ENCODE assay signal across 24 cellular contexts in the genomic region with DNA sequence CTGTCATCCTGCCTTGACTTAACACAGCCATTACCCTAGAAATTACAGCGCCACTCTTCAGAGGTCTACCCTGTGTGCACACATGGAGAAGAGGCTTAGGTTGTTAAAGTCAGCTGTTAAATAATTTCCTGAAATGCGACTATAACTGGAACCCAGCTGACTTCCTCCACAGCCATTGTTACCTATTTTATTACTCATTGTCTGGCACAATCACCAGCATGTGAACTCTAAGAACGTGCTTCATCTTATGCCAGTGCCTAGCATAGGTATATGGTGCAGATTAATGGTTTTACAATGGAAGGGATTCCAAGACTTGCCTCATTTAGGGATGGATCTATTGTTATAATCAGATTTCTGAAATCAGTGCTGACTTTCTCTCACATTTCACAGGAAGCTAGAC. TPM values are rescaled to one million over a fixed set of nuclear protein-coding genes. Genes with fewer than 3 reads are reported as not detected.
DNase-seq lines count a peak whose midpoint lies in the region; ATAC-seq and TF ChIP-seq lines count a peak whose summit lies in the region.
"Had no signal": no experiment of that assay in that cellular context is flagged by ENCODE, and none has a peak within 500 bp of the region (broad histone marks: within the 10 kb centered on the region; RNA-seq: fewer than 3 reads in every experiment).

No MANE protein-coding gene starts in this region.

- DNase-seq in NOMO-1 treated with DMSO at 0.1 percent for 48 hours (lab: John Stamatoyannopoulos, UW; ENCODE audit: unreplicated experiment) (peak; percentile 40), NOMO-1 treated with dmso at 0.1 percent for 144 hours (lab: John Stamatoyannopoulos, UW; ENCODE audit: unreplicated experiment) (no peak), dermis blood vessel endothelial cell (peak; percentile 83), NCI-H2107 (lab: John Stamatoyannopoulos, UW) (no peak), left lobe of liver (ENCODE audit: low spot score) (no peak)
- DNase-seq in stimulated activated effector memory CD8-positive, alpha-beta T cell treated with anti-CD3 and anti-CD28 coated beads, Interleukin-12 subunit alpha, Interleukin-12 subunit beta, amount 100 ng/mL, for 72 hours (ENCODE audit: low spot score in 2 of 2): no peak
- DNase-seq: CD4-positive, alpha-beta T cell; IMR-90; MV-4-11; NCI-H1105; NCI-H146; NCI-H2029 treated with DMSO at 0.1 percent for 48 hours; NCI-H2227 treated with DMSO at 0.1 percent for 48 hours; NCI-H510A; NCI-H69; OCI-M1; Peyer's patch; SHP77 treated with DMSO at 0.1 percent for 48 hours had no signal

- 44 to 79% methylated on average over 2 to 3 of the region's 3 CpGs for WGBS in gastroesophageal sphincter (ENCODE audit: low coverage in 1 of 2), 2 donors

- H3K27ac ChIP-seq in gastroesophageal sphincter: no peak overlapping the region
- H3K27ac ChIP-seq: KMS-11, Peyer's patch had no signal

- H3K4me1 ChIP-seq in gastroesophageal sphincter: no peaks in the 10 kb centered on the region
- H3K4me1 ChIP-seq: Peyer's patch had no signal

- no peak overlapping the region for H3K4me3 ChIP-seq in gastroesophageal sphincter
- H3K4me3 ChIP-seq: Peyer's patch had no signal

- no peaks in the 10 kb centered on the region for H3K36me3 ChIP-seq in gastroesophageal sphincter
- H3K36me3 ChIP-seq: Peyer's patch had no signal

- ATAC-seq in gastroesophageal sphincter (peak; percentile 43), GM19023 (IDR thresholded peaks at IDR 0.05; ENCODE audit: unreplicated experiment) (no peak), left lobe of liver (no peak)
- ATAC-seq in stimulated activated effector memory CD8-positive, alpha-beta T cell treated with anti-CD3 and anti-CD28 coated beads, Interleukin-12 subunit alpha, Interleukin-12 subunit beta, amount 100 ng/mL, for 72 hours: peak; percentile 58
- ATAC-seq: HCT116 had no signal

- H3K9me3 ChIP-seq in gastroesophageal sphincter: no peaks in the 10 kb centered on the region
- H3K9me3 ChIP-seq: Peyer's patch had no signal

- no peak for TF ChIP-seq CTCF in gastroesophageal sphincter (IDR thresholded peaks at IDR 0.05)

- peak overlapping the region; percentile 14 for H3K27ac Mint-ChIP-seq in stimulated activated effector memory CD8-positive, alpha-beta T cell treated with anti-CD3 and anti-CD28 coated beads, Interleukin-12 subunit alpha, Interleukin-12 subunit beta, amount 100 ng/mL, for 72 hours
- H3K27ac Mint-ChIP-seq: CD4-positive, alpha-beta T cell had no signal

- no peaks in the 10 kb centered on the region for H3K9me3 Mint-ChIP-seq in stimulated activated effector memory CD8-positive, alpha-beta T cell treated with anti-CD3 and anti-CD28 coated beads, Interleukin-12 subunit alpha, Interleukin-12 subunit beta, amount 100 ng/mL, for 72 hours
- H3K9me3 Mint-ChIP-seq: CD4-positive, alpha-beta T cell had no signal

- no peak for TF ChIP-seq EP300 in gastroesophageal sphincter (IDR thresholded peaks at IDR 0.05)

- TF ChIP-seq POLR2A in gastroesophageal sphincter (IDR thresholded peaks at IDR 0.05): no peak

- H3K36me3 Mint-ChIP-seq in stimulated activated effector memory CD8-positive, alpha-beta T cell treated with anti-CD3 and anti-CD28 coated beads, Interleukin-12 subunit alpha, Interleukin-12 subunit beta, amount 100 ng/mL, for 72 hours: peaks cover 6% of the 10 kb centered on the region

- H3K4me1 Mint-ChIP-seq in stimulated activated effector memory CD8-positive, alpha-beta T cell treated with anti-CD3 and anti-CD28 coated beads, Interleukin-12 subunit alpha, Interleukin-12 subunit beta, amount 100 ng/mL, for 72 hours: peaks cover 47% of the 10 kb centered on the region

- H3K27me3 ChIP-seq in gastroesophageal sphincter: no peaks in the 10 kb centered on the region
- H3K27me3 ChIP-seq: Peyer's patch had no signal

- no peak overlapping the region for H3K4me3 Mint-ChIP-seq in stimulated activated effector memory CD8-positive, alpha-beta T cell treated with anti-CD3 and anti-CD28 coated beads, Interleukin-12 subunit alpha, Interleukin-12 subunit beta, amount 100 ng/mL, for 72 hours
- H3K4me3 Mint-ChIP-seq: CD4-positive, alpha-beta T cell had no signal

RNA-seq across cellular contexts. Expression of gene RDM1, which starts 11.9 kb away (rescaled TPM):
- total RNA-seq in dermis blood vessel endothelial cell: 0.47 and 1.0 TPM in 2 replicates
- total RNA-seq in gastroesophageal sphincter: under 1 TPM in 1 of 4 donors, not detected in 3; 0.79 TPM
- not detected for total RNA-seq in left lobe of liver
- total RNA-seq: CD4-positive, alpha-beta T cell had no signal

RNA-seq across cellular contexts. Expression of gene LYZL6, which starts 24.8 kb away (rescaled TPM):
- total RNA-seq in dermis blood vessel endothelial cell: not detected in 2 replicates
- total RNA-seq in gastroesophageal sphincter: not detected
- total RNA-seq in left lobe of liver: not detected
- total RNA-seq: A172; CD4-positive, alpha-beta T cell; H4; IMR-90; Peyer's patch had no signal

RNA-seq across cellular contexts. Expression of gene CCL5, which starts 38.5 kb away (rescaled TPM):
- total RNA-seq in dermis blood vessel endothelial cell (0.17 TPM in 1 of 2 replicates, not detected in the other), gastroesophageal sphincter (1 to 10 TPM in 3 of 4 donors, under 1 TPM in 1; 0.78 to 3.8 (median 2.2) TPM), left lobe of liver (0.48 TPM)
- total RNA-seq: A172, H4, IMR-90 had no signal

RNA-seq across cellular contexts. Expression of gene HEATR9, which starts 50.0 kb away (rescaled TPM):
- total RNA-seq in dermis blood vessel endothelial cell (not detected in 2 replicates), gastroesophageal sphincter (under 1 TPM in 1 of 4 donors, not detected in 3; 0.27 TPM), left lobe of liver (not detected)
- total RNA-seq: A172, H4, IMR-90, Peyer's patch had no signal

Comparison
In these comparisons a context has a peak if more than half of its experiments do, and no peak if none do; other contexts are left out.
1. DNase-seq: peak in NOMO-1 treated with DMSO at 0.1 percent for 48 hours (single experiment) and dermis blood vessel endothelial cell (single experiment); none in NOMO-1 treated with dmso at 0.1 percent for 144 hours (single experiment), stimulated activated effector memory CD8-positive, alpha-beta T cell treated with anti-CD3 and anti-CD28 coated beads, Interleukin-12 subunit alpha, Interleukin-12 subunit beta, amount 100 ng/mL, for 72 hours (0 of 2), NCI-H2107 (single experiment) and left lobe of liver (single experiment).
2. ATAC-seq: peak in gastroesophageal sphincter (single experiment) and stimulated activated effector memory CD8-positive, alpha-beta T cell treated with anti-CD3 and anti-CD28 coated beads, Interleukin-12 subunit alpha, Interleukin-12 subunit beta, amount 100 ng/mL, for 72 hours (single experiment); none in GM19023 (single experiment) and left lobe of liver (single experiment).